Comparison of ENCODE assay signal across 8 cellular contexts in the genomic region with DNA sequence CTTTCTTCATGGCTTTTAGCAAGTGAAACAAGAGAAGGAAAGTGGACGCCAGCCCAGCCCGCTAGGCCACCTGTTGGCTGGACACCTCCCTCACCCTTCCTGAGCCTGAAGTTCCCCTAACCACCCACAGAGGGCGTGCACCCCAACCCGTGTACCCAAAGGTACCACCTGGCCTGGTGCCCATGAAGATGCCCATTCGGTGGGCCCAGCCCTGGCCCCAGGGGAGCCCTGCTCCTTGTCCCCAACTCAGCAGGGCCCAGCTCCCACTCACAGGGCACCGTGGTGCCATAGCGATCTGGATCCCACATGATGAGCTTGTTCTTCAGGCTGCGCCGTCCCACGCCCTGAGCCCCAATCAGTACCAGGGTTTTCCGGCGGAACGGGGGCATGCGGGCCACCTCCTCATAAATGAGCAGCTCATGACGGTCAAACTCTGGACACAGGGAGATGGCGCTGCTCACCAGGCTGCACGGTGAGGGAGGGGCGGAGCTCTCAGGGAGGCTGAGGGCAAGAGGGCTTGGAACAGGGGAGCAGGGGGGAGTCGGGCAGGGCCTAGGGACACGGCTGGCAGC. TPM values are rescaled to one million over a fixed set of nuclear protein-coding genes. Genes with fewer than 3 reads are reported as not detected.
DNase-seq lines count a peak whose midpoint lies in the region; ATAC-seq and TF ChIP-seq lines count a peak whose summit lies in the region.

No MANE protein-coding gene starts in this region.

- H3K4me1 ChIP-seq in OCI-LY3 (ENCODE audit: low read length) (no peaks in the 10 kb centered on the region), heart right ventricle (peaks cover 0 to 16% (median 8%) of the 10 kb centered on the region in 9 donors)

- ATAC-seq in heart right ventricle = no peak
- ATAC-seq in GM18909 (IDR thresholded peaks at IDR 0.05; ENCODE audit: poor library complexity, unreplicated experiment) = no peak

- no peak overlapping the region for H3K4me3 ChIP-seq in OCI-LY3 (ENCODE audit: low read length)
- no peak overlapping the region for H3K4me3 ChIP-seq in heart right ventricle

- H3K9ac ChIP-seq in OCI-LY3 (ENCODE audit: low read length) = no peak overlapping the region

- H3K79me2 ChIP-seq in OCI-LY3 (ENCODE audit: low read length) = no peaks in the 10 kb centered on the region

- H2AFZ ChIP-seq in OCI-LY3 (ENCODE audit: low read depth, low read length) = no peak overlapping the region

- WGBS in heart right ventricle, 2 donors = 84% methylated on average over 20 of the region's 20 CpGs

- H3K4me2 ChIP-seq in OCI-LY3 (ENCODE audit: low read length) = no peak overlapping the region

- H3K27ac ChIP-seq in 22Rv1 = no peak overlapping the region
- no peak overlapping the region for H3K27ac ChIP-seq in OCI-LY3 (ENCODE audit: low read length)
- no peak overlapping the region for H3K27ac ChIP-seq in heart right ventricle

- TF ChIP-seq CTCF in 22Rv1 (IDR thresholded peaks at IDR 0.05) = peak; percentile 85
- TF ChIP-seq CTCF in GM12872 (IDR thresholded peaks at IDR 0.05; ENCODE audit: insufficient read depth, low read depth, low read length) = peak; percentile 92
- TF ChIP-seq CTCF in OCI-LY3 (IDR thresholded peaks at IDR 0.05; ENCODE audit: low read depth, low read length) = peak; percentile 74
- TF ChIP-seq CTCF in heart right ventricle (IDR thresholded peaks at IDR 0.05) = peak; percentile 31 to 73 (median 55)

- H3K36me3 ChIP-seq in OCI-LY3 (replicated peaks; ENCODE audit: low read depth, low read length) = no peaks in the 10 kb centered on the region
- H3K36me3 ChIP-seq in heart right ventricle = peaks cover 0 to 34% (median 0%) of the 10 kb centered on the region in 9 donors

- intact Hi-C loops in heart right ventricle (cut with DNase I) = loop anchor here in 2 of 10 donors (5.0 to 10.0 kb wide), 2 partner anchors 114 to 117 kb away; no protein-coding TSS in a partner anchor

- no peaks in the 10 kb centered on the region for H3K9me3 ChIP-seq in OCI-LY3 (ENCODE audit: insufficient read depth, low read length)
- no peaks in the 10 kb centered on the region for H3K9me3 ChIP-seq in heart right ventricle

- H4K20me1 ChIP-seq in OCI-LY3 (ENCODE audit: insufficient read depth, low read length) = no peaks in the 10 kb centered on the region

- DNase-seq in activated effector memory CD4-positive, alpha-beta T cell treated with Interleukin-2 at 50 U/mL for 16 hours = peak; percentile 23
- DNase-seq in heart right ventricle (no peak), superior temporal gyrus (ENCODE audit: extremely low spot score) (no peak)
- DNase-seq in stimulated activated CD4-positive, alpha-beta T cell treated with anti-CD3 and anti-CD28 coated beads, Interleukin-1b, Interleukin-23, amount 100 ng/mL, for 24 hours (ENCODE audit: low read depth in 4 of 4, low spot score in 1 of 4) = peak; percentile 15 to 27 (median 19)

- H3K27me3 ChIP-seq in OCI-LY3 (ENCODE audit: low read depth, low read length) = peaks cover 13% of the 10 kb centered on the region
- no peaks in the 10 kb centered on the region for H3K27me3 ChIP-seq in heart right ventricle

RNA-seq across cellular contexts. Expression of gene MPP2, which starts 26.8 kb away (rescaled TPM):
- 10 to 100 TPM in 8 of 10 donors, 1 to 10 TPM in 2; 9.1 to 20.7 (median 14.1) TPM for total RNA-seq in heart right ventricle
- polyA plus RNA-seq in heart right ventricle = 1 to 10 TPM; 5.0 to 5.4 TPM

RNA-seq across cellular contexts. Expression of gene CD300LG, which starts 33.5 kb away (rescaled TPM):
- 10 to 100 TPM in 7 of 10 donors, 1 to 10 TPM in 3; 3.8 to 70.9 (median 12.7) TPM for total RNA-seq in heart right ventricle
- 10 to 100 TPM; 30.0 to 34.3 TPM for polyA plus RNA-seq in heart right ventricle

RNA-seq across cellular contexts. Expression of gene MPP3, which starts 47.6 kb away (rescaled TPM):
- 10 to 100 TPM; 16.6 to 84.2 (median 26.6) TPM for total RNA-seq in heart right ventricle
- polyA plus RNA-seq in heart right ventricle = 10 to 100 TPM; 41.0 to 90.1 TPM

Comparison
In these comparisons a context has a peak if more than half of its experiments do, and no peak if none do; other contexts are left out.
1. DNase-seq: peak in activated effector memory CD4-positive, alpha-beta T cell treated with Interleukin-2 at 50 U/mL for 16 hours (single experiment) and stimulated activated CD4-positive, alpha-beta T cell treated with anti-CD3 and anti-CD28 coated beads, Interleukin-1b, Interleukin-23, amount 100 ng/mL, for 24 hours (4 of 4); none in heart right ventricle (0 of 2) and superior temporal gyrus (single experiment).
2. Peak in every context shown above with its lines, with median percentiles within 50 percentile points of each other: CTCF ChIP-seq.